ENCODE assay signal across 7 cellular contexts in the genomic region with DNA sequence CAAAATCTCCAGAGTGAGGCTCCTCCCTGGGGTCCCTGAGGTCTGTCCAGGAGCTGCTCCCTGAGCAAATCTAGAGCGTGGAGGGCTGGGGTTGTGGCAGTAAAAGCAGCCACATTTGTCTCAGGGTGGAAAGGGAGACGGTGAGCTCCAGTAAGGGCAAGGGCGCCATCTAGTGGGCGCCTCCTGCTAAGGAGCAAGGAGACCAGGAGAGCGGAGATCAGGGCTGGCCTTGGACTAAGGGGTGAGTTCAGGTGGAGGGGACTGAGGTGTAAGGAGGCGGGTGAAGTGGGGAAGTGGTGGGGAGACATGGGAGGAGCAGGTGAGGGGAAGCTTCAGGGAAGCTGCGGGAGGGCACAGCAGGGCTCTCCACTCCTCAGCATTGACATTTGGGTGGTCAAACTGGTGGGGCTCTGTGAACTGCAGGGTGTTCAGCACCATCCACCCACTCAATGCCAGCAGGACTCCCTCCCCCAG. TPM values are rescaled to one million over a fixed set of nuclear protein-coding genes. Genes with fewer than 3 reads are reported as not detected.
A peak's percentile ranks its signal among the peaks of the same experiment; 100 is the strongest.
DNase-seq lines count a peak whose midpoint lies in the region; ATAC-seq, FAIRE-seq and TF ChIP-seq lines count a peak whose summit lies in the region.

No MANE protein-coding gene starts in this region.

- H3K9me3 ChIP-seq in hepatocyte (ENCODE audit: low read depth): no peaks in the 10 kb centered on the region
- H3K9me3 ChIP-seq in smooth muscle cell (replicated peaks; ENCODE audit: low read depth): peaks cover 3% of the 10 kb centered on the region

- H3K27me3 ChIP-seq in hepatocyte (peaks cover 3% of the 10 kb centered on the region), smooth muscle cell (ENCODE audit: low read depth) (peaks cover 5% of the 10 kb centered on the region)

- H4K20me1 ChIP-seq in hepatocyte (ENCODE audit: insufficient read depth, poor library complexity, severe bottlenecking): no peaks in the 10 kb centered on the region
- no peaks in the 10 kb centered on the region for H4K20me1 ChIP-seq in smooth muscle cell (ENCODE audit: low read depth)

- peaks cover 37% of the 10 kb centered on the region for H3K36me3 Mint-ChIP-seq in T-helper 2 cell treated with Interferon-gamma antibody and Interleukin-4, amounts not matched to agents 5 μg/mL and 100 μg/mL, for 36 hours (ENCODE audit: low read depth)

- H3K27me3 Mint-ChIP-seq in T-helper 2 cell treated with Interferon-gamma antibody and Interleukin-4, amounts not matched to agents 5 μg/mL and 100 μg/mL, for 36 hours (ENCODE audit: low read depth): peaks cover 2% of the 10 kb centered on the region

- TF ChIP-seq CTCF in hepatocyte (IDR thresholded peaks at IDR 0.05; ENCODE audit: poor library complexity): peak; percentile 62
- peak; percentile 69 for TF ChIP-seq CTCF in smooth muscle cell (IDR thresholded peaks at IDR 0.05; ENCODE audit: borderline replicate concordance, insufficient read depth, poor library complexity, severe bottlenecking)

- no peaks in the 10 kb centered on the region for H3K9me2 ChIP-seq in hepatocyte (replicated peaks; ENCODE audit: insufficient read depth)

- H3K9ac ChIP-seq in smooth muscle cell (ENCODE audit: low read depth): no peak overlapping the region

- H3K4me1 Mint-ChIP-seq in T-helper 2 cell treated with Interferon-gamma antibody and Interleukin-4, amounts not matched to agents 5 μg/mL and 100 μg/mL, for 36 hours (ENCODE audit: low read depth): peaks cover 26% of the 10 kb centered on the region

- no peaks in the 10 kb centered on the region for H3K79me2 ChIP-seq in hepatocyte
- no peaks in the 10 kb centered on the region for H3K79me2 ChIP-seq in smooth muscle cell (ENCODE audit: low read depth)

- H3K27ac Mint-ChIP-seq in T-helper 2 cell treated with Interferon-gamma antibody and Interleukin-4, amounts not matched to agents 5 μg/mL and 100 μg/mL, for 36 hours: peak overlapping the region; percentile 5

- no peak for ATAC-seq in GM21825 (IDR thresholded peaks at IDR 0.05; ENCODE audit: unreplicated experiment)

- no peak overlapping the region for H3K27ac ChIP-seq in hepatocyte
- H3K27ac ChIP-seq in smooth muscle cell (ENCODE audit: low read depth): no peak overlapping the region

- H3F3A ChIP-seq in smooth muscle cell (ENCODE audit: low read depth): no peaks in the 10 kb centered on the region

- WGBS in hepatocyte (ENCODE audit: low lambda C conversion rate, missing lambda C conversion rate): 6% methylated on average over 7 of the region's 7 CpGs
- 10% methylated on average over 6 of the region's 7 CpGs for WGBS in smooth muscle cell (ENCODE audit: low lambda C conversion rate)

- H3K36me3 ChIP-seq in hepatocyte (replicated peaks; ENCODE audit: insufficient read depth, low read depth) (no peaks in the 10 kb centered on the region), smooth muscle cell (ENCODE audit: low read depth) (no peaks in the 10 kb centered on the region)

- H3K4me3 Mint-ChIP-seq in T-helper 2 cell treated with Interferon-gamma antibody and Interleukin-4, amounts not matched to agents 5 μg/mL and 100 μg/mL, for 36 hours: no peak overlapping the region

- peak; percentile 96 for FAIRE-seq in GM12891 (lab: Jason Lieb, UNC)

- no peaks in the 10 kb centered on the region for H3K9me3 Mint-ChIP-seq in T-helper 2 cell treated with Interferon-gamma antibody and Interleukin-4, amounts not matched to agents 5 μg/mL and 100 μg/mL, for 36 hours

- H2AFZ ChIP-seq in hepatocyte (no peak overlapping the region), smooth muscle cell (ENCODE audit: low read depth) (no peak overlapping the region)

- DNase-seq in GM12891 (ENCODE audit: insufficient read length, low spot score): peak; percentile 56
- peak; percentile 28 for DNase-seq in NCI-H146 treated with DMSO at 0.1 percent for 48 hours (lab: John Stamatoyannopoulos, UW; ENCODE audit: unreplicated experiment)
- DNase-seq in T-helper 2 cell treated with Interferon-gamma antibody and Interleukin-4, amounts not matched to agents 5 μg/mL and 100 μg/mL, for 36 hours (ENCODE audit: low spot score): peak; percentile 71
- peak in 30 of 56 donors; percentile 3 to 77 (median 27) for DNase-seq in amygdala (lab: John Stamatoyannopoulos, UW)
- DNase-seq in hepatocyte (ENCODE audit: low spot score): peak; percentile 87
- peak; percentile 8 for DNase-seq in smooth muscle cell (lab: John Stamatoyannopoulos, UW; ENCODE audit: unreplicated experiment)

- no peaks in the 10 kb centered on the region for H3K4me1 ChIP-seq in hepatocyte (ENCODE audit: insufficient read depth)
- no peaks in the 10 kb centered on the region for H3K4me1 ChIP-seq in smooth muscle cell (ENCODE audit: low read depth)

- H3K4me3 ChIP-seq in hepatocyte: no peak overlapping the region
- no peak overlapping the region for H3K4me3 ChIP-seq in smooth muscle cell

- no peak overlapping the region for H3K4me2 ChIP-seq in hepatocyte
- H3K4me2 ChIP-seq in smooth muscle cell: no peak overlapping the region

- TF ChIP-seq POLR2A in GM12891 (IDR thresholded peaks at IDR 0.05; ENCODE audit: low read depth, low read length): no peak

TF ChIP-seq in GM12891, 5 proteins besides CTCF, POLR2A, EP300 and RAD21:
- no peak for TF ChIP-seq SPI1 (IDR thresholded peaks at IDR 0.05; ENCODE audit: low read depth, low read length)
- no peak for TF ChIP-seq TAF1 (IDR thresholded peaks at IDR 0.05; ENCODE audit: low read depth, low read length)
- no peak for TF ChIP-seq POU2F2 (IDR thresholded peaks at IDR 0.05; ENCODE audit: low read depth, low read length)
- TF ChIP-seq POLR2AphosphoS5 (IDR thresholded peaks at IDR 0.05; ENCODE audit: low read depth, low read length): no peak
- no peak for TF ChIP-seq PAX5 (IDR thresholded peaks at IDR 0.05; ENCODE audit: insufficient read depth, low read length, severe bottlenecking)

RNA-seq across cellular contexts. Expression of gene CEACAM21, which starts 5.3 kb away (rescaled TPM):
- 19.3 TPM for polyA plus RNA-seq in GM12891 (2012; ENCODE audit: low read depth, missing spikeins)
- total RNA-seq in hepatocyte (0.33 TPM in 1 of 2 replicates, not detected in the other), smooth muscle cell (not detected in 2 replicates)
- polyA plus RNA-seq in hepatocyte (not detected in 2 replicates), smooth muscle cell (not detected in 2 replicates)

RNA-seq across cellular contexts. Expression of gene CEACAM4, which starts 56.2 kb away (rescaled TPM):
- not detected for polyA plus RNA-seq in GM12891 (2012; ENCODE audit: low read depth, missing spikeins)
- total RNA-seq in hepatocyte: not detected in 2 replicates
- polyA plus RNA-seq in hepatocyte: not detected in 2 replicates
- total RNA-seq in smooth muscle cell: not detected in 2 replicates
- polyA plus RNA-seq in smooth muscle cell: not detected in 2 replicates

Comparison
In these comparisons a context has a peak if more than half of its experiments do, and no peak if none do; other contexts are left out.
1. DNase-seq: peak in every context shown above with its lines; median percentile 87 in hepatocyte; 71 in T-helper 2 cell treated with Interferon-gamma antibody and Interleukin-4, amounts not matched to agents 5 μg/mL and 100 μg/mL, for 36 hours; 56 in GM12891; 28 in NCI-H146 treated with DMSO at 0.1 percent for 48 hours; 27 in amygdala; 8 in smooth muscle cell.